In genomic region chr17:48439473-48439872, GRCh38 we compare ENCODE assay signal across 11 cellular contexts. TPM values are rescaled to one million over a fixed set of nuclear protein-coding genes. Genes with fewer than 3 reads are reported as not detected.
DNase-seq lines count a peak whose midpoint lies in the region; ATAC-seq, FAIRE-seq and TF ChIP-seq lines count a peak whose summit lies in the region.
"Had no signal": no experiment of that assay in that cellular context is flagged by ENCODE, and none has a peak within 500 bp of the region (broad histone marks: within the 10 kb centered on the region; RNA-seq: fewer than 3 reads in every experiment).

No MANE protein-coding gene starts in this region.

- ATAC-seq in HG02759 (IDR thresholded peaks at IDR 0.05; ENCODE audit: unreplicated experiment): peak; percentile 42
- peak; percentile 54 to 60 for ATAC-seq in activated T-cell treated with anti-CD3 and anti-CD28 coated beads, Interleukin-2, amount 50 U/mL, for 72 hours (replicated peaks in 1 of 2)
- ATAC-seq in natural killer cell: peak; percentile 39 to 58 (median 49)
- ATAC-seq in HG03039 (IDR thresholded peaks at IDR 0.05; ENCODE audit: unreplicated experiment): no peak
- ATAC-seq in left colon: no peak

- H3K27ac Mint-ChIP-seq in activated T-cell treated with anti-CD3 and anti-CD28 coated beads, Interleukin-2, amount 50 U/mL, for 72 hours: peak overlapping the region; percentile 89
- H3K27ac Mint-ChIP-seq in natural killer cell: peak overlapping the region; percentile 96 to 98

- H3K36me3 Mint-ChIP-seq in activated T-cell treated with anti-CD3 and anti-CD28 coated beads, Interleukin-2, amount 50 U/mL, for 72 hours (ENCODE audit: insufficient read depth in 2 of 2): no peaks in the 10 kb centered on the region
- H3K36me3 Mint-ChIP-seq in natural killer cell: no peaks in the 10 kb centered on the region

- no peak for TF ChIP-seq POLR2A in GM12892 (IDR thresholded peaks at IDR 0.05; ENCODE audit: low read depth, low read length)

- H3K4me3 Mint-ChIP-seq in activated T-cell treated with anti-CD3 and anti-CD28 coated beads, Interleukin-2, amount 50 U/mL, for 72 hours: peak overlapping the region; percentile 73 to 81
- peak overlapping the region; percentile 86 for H3K4me3 Mint-ChIP-seq in natural killer cell

- TF ChIP-seq CTCF in natural killer cell (IDR thresholded peaks at IDR 0.05): no peak

- H3K27me3 Mint-ChIP-seq in activated T-cell treated with anti-CD3 and anti-CD28 coated beads, Interleukin-2, amount 50 U/mL, for 72 hours (ENCODE audit: low read depth): no peaks in the 10 kb centered on the region
- no peaks in the 10 kb centered on the region for H3K27me3 Mint-ChIP-seq in natural killer cell (ENCODE audit: low read depth in 2 of 2)

- DNase-seq in GM12892 (ENCODE audit: insufficient read length) (no peak), natural killer cell (peak; percentile 33), putamen (ENCODE audit: low spot score) (no peak), left colon (no peak)
- DNase-seq in activated T-cell treated with anti-CD3 and anti-CD28 coated beads, Interleukin-2, amount 50 U/mL, for 72 hours: peak; percentile 29 to 38
- DNase-seq: cortex of kidney, NCI-H446 treated with DMSO at 0.1 percent for 48 hours, SIG-M5 had no signal

- peaks cover 93% of the 10 kb centered on the region for H3K4me1 Mint-ChIP-seq in activated T-cell treated with anti-CD3 and anti-CD28 coated beads, Interleukin-2, amount 50 U/mL, for 72 hours (ENCODE audit: low read depth)
- peaks cover 77 to 82% of the 10 kb centered on the region in 2 donors for H3K4me1 Mint-ChIP-seq in natural killer cell

- peak; percentile 95 for FAIRE-seq in GM12892 (lab: Jason Lieb, UNC)

- intact Hi-C loops in natural killer cell (cut with micrococcal nuclease): no loop called here
- intact Hi-C loops in left colon (cut with DNase I, micrococcal nuclease): no loop called here

- peaks cover 6 to 10% of the 10 kb centered on the region in 2 donors for H3K9me3 Mint-ChIP-seq in activated T-cell treated with anti-CD3 and anti-CD28 coated beads, Interleukin-2, amount 50 U/mL, for 72 hours
- peaks cover 8 to 14% of the 10 kb centered on the region in 2 donors for H3K9me3 Mint-ChIP-seq in natural killer cell

RNA-seq across cellular contexts. Expression of gene SKAP1, which starts 9.5 kb away (rescaled TPM):
- 59.0 TPM for polyA plus RNA-seq in GM12892 (2012; ENCODE audit: missing spikeins)
- total RNA-seq in activated T-cell treated with anti-CD3 and anti-CD28 coated beads, Interleukin-2, amount 50 U/mL, for 72 hours: 100 to 1,000 TPM in 1 of 2 donors, 10 to 100 TPM in 1; 96.6 to 108 TPM
- total RNA-seq in natural killer cell (100 to 1,000 TPM; 168 to 227 (median 190) TPM), left colon (1 to 10 TPM; 1.2 to 2.5 TPM)
- total RNA-seq: right atrium auricular region had no signal

Comparison
In these comparisons a context has a peak if more than half of its experiments do, and no peak if none do; other contexts are left out.
1. DNase-seq: peak in activated T-cell treated with anti-CD3 and anti-CD28 coated beads, Interleukin-2, amount 50 U/mL, for 72 hours (2 of 2) and natural killer cell (single experiment); none in GM12892 (single experiment), putamen (single experiment) and left colon (0 of 2).
2. ATAC-seq: peak in HG02759 (single experiment), activated T-cell treated with anti-CD3 and anti-CD28 coated beads, Interleukin-2, amount 50 U/mL, for 72 hours (2 of 2) and natural killer cell (3 of 3); none in HG03039 (single experiment) and left colon (single experiment).
3. RNA of gene SKAP1, which starts 9.5 kb away (total RNA-seq): 168 to 227 TPM in natural killer cell and 96.6 to 108 TPM in activated T-cell treated with anti-CD3 and anti-CD28 coated beads, Interleukin-2, amount 50 U/mL, for 72 hours; 1.2 to 2.5 TPM in left colon; every median in the first group is over 10 times any median in the second.